1 cellular context compared by ENCODE assay signal in the genomic region with DNA sequence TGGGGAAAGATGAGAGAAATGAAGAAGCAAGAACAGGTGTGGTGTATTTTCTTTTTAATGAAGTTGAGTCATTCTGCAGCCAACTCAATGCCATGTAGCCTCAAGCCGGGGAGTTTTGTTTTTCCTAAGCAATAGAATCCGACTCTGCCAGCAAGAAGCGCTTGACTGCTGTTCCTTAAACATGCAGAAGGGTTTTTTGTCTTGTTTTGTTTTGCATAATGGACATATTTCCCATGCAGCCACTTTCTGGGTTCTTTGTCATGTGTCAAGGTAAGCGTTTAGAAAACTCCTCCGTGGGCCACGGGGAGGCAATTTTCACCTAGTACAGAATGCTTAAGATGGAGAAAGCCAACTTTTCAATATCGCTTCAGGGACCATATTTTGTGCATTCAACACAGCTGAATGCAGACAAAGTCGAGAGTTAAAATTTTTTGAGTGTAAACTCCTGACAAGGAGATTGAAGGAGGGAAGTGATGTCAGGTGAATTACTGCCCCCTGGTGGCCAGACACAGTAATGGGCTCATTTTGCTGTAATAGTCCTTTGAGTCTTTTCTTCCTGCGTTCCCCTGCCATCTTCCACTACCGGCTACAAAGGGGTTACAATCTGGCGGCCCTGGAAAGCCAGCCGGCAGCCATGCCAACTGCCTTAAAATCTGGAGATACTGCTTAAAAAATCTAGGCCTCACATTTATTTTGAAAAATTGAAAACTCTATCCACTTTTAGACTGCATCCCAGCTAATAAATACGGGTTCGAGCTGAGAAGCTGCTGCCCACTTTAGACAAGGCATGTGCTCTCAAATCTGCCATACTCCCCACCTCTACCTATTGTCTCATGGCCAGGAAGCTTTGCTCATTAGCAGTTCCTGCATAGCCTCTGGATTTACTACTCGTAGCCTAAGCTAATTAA.
TF ChIP-seq lines count a peak whose summit lies in the region.

No MANE protein-coding gene starts in this region.

TF ChIP-seq in GM23338, 12 proteins besides CTCF, POLR2A, EP300 and RAD21 (continued from another document):
- TF ChIP-seq ZNF462 (CRISPR knock-in tag; IDR thresholded peaks at IDR 0.05) (no peak), EZH2 (IDR thresholded peaks at IDR 0.05; ENCODE audit: low read depth, unreplicated experiment) (no peak), ZNF114 (CRISPR knock-in tag; IDR thresholded peaks at IDR 0.05) (no peak), NANOG (IDR thresholded peaks at IDR 0.05; ENCODE audit: borderline replicate concordance) (no peak)
- TF ChIP-seq, protein P1, sequence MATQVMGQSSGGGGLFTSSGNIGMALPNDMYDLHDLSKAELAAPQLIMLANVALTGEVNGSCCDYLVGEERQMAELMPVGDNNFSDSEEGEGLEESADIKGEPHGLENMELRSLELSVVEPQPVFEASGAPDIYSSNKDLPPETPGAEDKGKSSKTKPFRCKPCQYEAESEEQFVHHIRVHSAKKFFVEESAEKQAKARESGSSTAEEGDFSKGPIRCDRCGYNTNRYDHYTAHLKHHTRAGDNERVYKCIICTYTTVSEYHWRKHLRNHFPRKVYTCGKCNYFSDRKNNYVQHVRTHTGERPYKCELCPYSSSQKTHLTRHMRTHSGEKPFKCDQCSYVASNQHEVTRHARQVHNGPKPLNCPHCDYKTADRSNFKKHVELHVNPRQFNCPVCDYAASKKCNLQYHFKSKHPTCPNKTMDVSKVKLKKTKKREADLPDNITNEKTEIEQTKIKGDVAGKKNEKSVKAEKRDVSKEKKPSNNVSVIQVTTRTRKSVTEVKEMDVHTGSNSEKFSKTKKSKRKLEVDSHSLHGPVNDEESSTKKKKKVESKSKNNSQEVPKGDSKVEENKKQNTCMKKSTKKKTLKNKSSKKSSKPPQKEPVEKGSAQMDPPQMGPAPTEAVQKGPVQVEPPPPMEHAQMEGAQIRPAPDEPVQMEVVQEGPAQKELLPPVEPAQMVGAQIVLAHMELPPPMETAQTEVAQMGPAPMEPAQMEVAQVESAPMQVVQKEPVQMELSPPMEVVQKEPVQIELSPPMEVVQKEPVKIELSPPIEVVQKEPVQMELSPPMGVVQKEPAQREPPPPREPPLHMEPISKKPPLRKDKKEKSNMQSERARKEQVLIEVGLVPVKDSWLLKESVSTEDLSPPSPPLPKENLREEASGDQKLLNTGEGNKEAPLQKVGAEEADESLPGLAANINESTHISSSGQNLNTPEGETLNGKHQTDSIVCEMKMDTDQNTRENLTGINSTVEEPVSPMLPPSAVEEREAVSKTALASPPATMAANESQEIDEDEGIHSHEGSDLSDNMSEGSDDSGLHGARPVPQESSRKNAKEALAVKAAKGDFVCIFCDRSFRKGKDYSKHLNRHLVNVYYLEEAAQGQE (IDR thresholded peaks at IDR 0.05; ENCODE audit: unreplicated experiment) = no peak
